9 cellular contexts compared by ENCODE assay signal in genomic region chr4:82899339-82899738, GRCh38. TPM values are rescaled to one million over a fixed set of nuclear protein-coding genes. Genes with fewer than 3 reads are reported as not detected.
DNase-seq lines count a peak whose midpoint lies in the region; ATAC-seq, FAIRE-seq and TF ChIP-seq lines count a peak whose summit lies in the region.
"Had no signal": no experiment of that assay in that cellular context is flagged by ENCODE, and none has a peak within 500 bp of the region (broad histone marks: within the 10 kb centered on the region; RNA-seq: fewer than 3 reads in every experiment).

No MANE protein-coding gene starts in this region.

- POLR2A ChIA-PET in Caco-2 (lab: Charles Lee): interaction anchor here (0.6 to 2.1 kb wide), 6 partner anchors 7 to 470 kb away, joined by 4 to 10 read pairs (median 8); partner anchors contain the start of genes COPS4, HNRNPDL and SEC31A

- H3K27me3 Mint-ChIP-seq in Caco-2 (ENCODE audit: insufficient read depth, unreplicated experiment): no peaks in the 10 kb centered on the region

- H3K36me3 ChIP-seq in Caco-2 (ENCODE audit: control insufficient read depth, insufficient read depth, low read length): no peaks in the 10 kb centered on the region; the same call in 1 of the 2 replicates
- H3K36me3 ChIP-seq in esophagus muscularis mucosa: peaks cover 4 to 36% (median 15%) of the 10 kb centered on the region in 4 donors
- no peaks in the 10 kb centered on the region for H3K36me3 ChIP-seq in prostate gland

- FAIRE-seq in D721Med (lab: Jason Lieb, UNC): no peak

- ATAC-seq in HG02840 (IDR thresholded peaks at IDR 0.05; ENCODE audit: low FRiP score, unreplicated experiment): no peak

- no peak overlapping the region for H3K4me3 Mint-ChIP-seq in Caco-2 (ENCODE audit: unreplicated experiment)

- H3K27ac Mint-ChIP-seq in Caco-2 (ENCODE audit: unreplicated experiment): no peak overlapping the region

- CTCF ChIA-PET in Caco-2 (lab: Charles Lee): interaction anchor here (1.3 kb wide), 1 partner anchor 47 kb away, joined by 4 read pairs; no protein-coding TSS in a partner anchor

- intact Hi-C loops in Caco-2 (cut with micrococcal nuclease; ENCODE audit: unreplicated experiment): no loop called here
- intact Hi-C loops in esophagus muscularis mucosa (cut with DNase I): loop anchor here (5.0 to 10.0 kb wide), 2 partner anchors 385 to 527 kb away; partner anchors contain the start of genes COQ2 and HNRNPD
- intact Hi-C loops in prostate gland (cut with DNase I): loop anchor here (10.0 kb wide), 1 partner anchor 355 kb away; no protein-coding TSS in a partner anchor

- TF ChIP-seq CTCF in Caco-2 (IDR thresholded peaks at IDR 0.05; ENCODE audit: insufficient read depth in 1 of 2, low read depth in 1 of 2, low read length in 1 of 2, severe bottlenecking in 1 of 2, unreplicated experiment in 1 of 2) (no peak), esophagus muscularis mucosa (IDR thresholded peaks at IDR 0.05) (no peak), prostate gland (IDR thresholded peaks at IDR 0.05) (no peak), D721Med (IDR thresholded peaks at IDR 0.05; ENCODE audit: insufficient read depth, missing control alignments) (no peak)

- TF ChIP-seq POLR2A in esophagus muscularis mucosa (IDR thresholded peaks at IDR 0.05; ENCODE audit: low read depth): no peak
- no peak for TF ChIP-seq POLR2A in prostate gland (IDR thresholded peaks at IDR 0.05)

- H3K4me1 ChIP-seq in Caco-2: peaks cover 20% of the 10 kb centered on the region
- peaks cover 31 to 44% (median 36%) of the 10 kb centered on the region in 4 donors for H3K4me1 ChIP-seq in esophagus muscularis mucosa
- no peaks in the 10 kb centered on the region for H3K4me1 ChIP-seq in prostate gland (replicated peaks)

- peaks cover 36% of the 10 kb centered on the region for H3K36me3 Mint-ChIP-seq in Caco-2 (ENCODE audit: insufficient read depth, unreplicated experiment)

- peaks cover 4% of the 10 kb centered on the region for H3K4me1 Mint-ChIP-seq in Caco-2 (ENCODE audit: low read depth, unreplicated experiment)

- no peaks in the 10 kb centered on the region for H3K27me3 ChIP-seq in Caco-2 (replicated peaks; ENCODE audit: control insufficient read depth, insufficient read depth, low read length)
- no peaks in the 10 kb centered on the region for H3K27me3 ChIP-seq in esophagus muscularis mucosa
- H3K27me3 ChIP-seq in prostate gland (replicated peaks; ENCODE audit: insufficient read depth): no peaks in the 10 kb centered on the region

- TF ChIP-seq EP300 in esophagus muscularis mucosa (IDR thresholded peaks at IDR 0.05): no peak

- H3K9me3 Mint-ChIP-seq in Caco-2 (ENCODE audit: unreplicated experiment): no peaks in the 10 kb centered on the region

- H3K4me3 ChIP-seq in Caco-2 (ENCODE audit: low read depth, low read length) (peak overlapping the region; percentile 69), esophagus muscularis mucosa (peak overlapping the region; percentile 71 to 80 (median 75)), prostate gland (peak overlapping the region; percentile 42 to 49)

- DNase-seq in Caco-2 (no peak), NCI-H69 (lab: John Stamatoyannopoulos, UW) (peak; percentile 31), esophagus muscularis mucosa (ENCODE audit: extremely low spot score) (no peak), prostate gland (ENCODE audit: low spot score) (no peak), D721Med (ENCODE audit: insufficient read length, low spot score) (no peak), SK-N-DZ (ENCODE audit: low spot score) (no peak)
- DNase-seq in activated effector memory CD4-positive, alpha-beta T cell treated with Interleukin-2 at 50 U/mL for 16 hours: no peak
- DNase-seq: activated CD4-positive, alpha-beta T cell treated with anti-CD3 and anti-CD28 coated beads for 4 hours had no signal

- H3K27ac ChIP-seq in esophagus muscularis mucosa (replicated peaks in 1 of 4) (peak overlapping the region; percentile 90 to 98 (median 97)), prostate gland (peak overlapping the region; percentile 96 to 99)

- no peaks in the 10 kb centered on the region for H3K9me3 ChIP-seq in Caco-2
- no peaks in the 10 kb centered on the region for H3K9me3 ChIP-seq in esophagus muscularis mucosa
- H3K9me3 ChIP-seq in prostate gland: no peaks in the 10 kb centered on the region

- 1% methylated on average over 2 of the region's 2 CpGs for WGBS in esophagus muscularis mucosa
- WGBS in prostate gland: 1% methylated on average over 2 of the region's 2 CpGs

- TSS peak; percentile 54 for BruUV-seq in Caco-2 (replicated peaks; lab: Mats Ljungman, UMichigan)

RNA-seq across cellular contexts. Expression of gene THAP9, which starts 1.2 kb away (rescaled TPM):
- total RNA-seq in Caco-2 (2022) (6.8 and 7.9 TPM in 2 replicates), esophagus muscularis mucosa (1 to 10 TPM; 2.1 to 5.2 (median 2.9) TPM), prostate gland (1 to 10 TPM; 7.6 to 8.6 TPM)
- polyA plus RNA-seq in SK-N-DZ (2014; cell fraction: cytosol; rRNA removed): 8.8 and 13.7 TPM in 2 replicates
- polyA plus RNA-seq in SK-N-DZ (2014; cell fraction: nucleus; rRNA removed): 10.0 and 20.0 TPM in 2 replicates

RNA-seq across cellular contexts. Expression of gene SEC31A, which starts 8.4 kb away (rescaled TPM):
- total RNA-seq in Caco-2 (2022) (175 and 187 TPM in 2 replicates), esophagus muscularis mucosa (100 to 1,000 TPM; 117 to 146 (median 131) TPM), prostate gland (100 to 1,000 TPM; 191 to 196 TPM)
- 66.9 and 98.7 TPM in 2 replicates for polyA plus RNA-seq in SK-N-DZ (2014; cell fraction: cytosol; rRNA removed)
- polyA plus RNA-seq in SK-N-DZ (2014; cell fraction: nucleus; rRNA removed): 76.5 and 121 TPM in 2 replicates
